Comparison of ENCODE assay signal across 18 cellular contexts in the genomic region with DNA sequence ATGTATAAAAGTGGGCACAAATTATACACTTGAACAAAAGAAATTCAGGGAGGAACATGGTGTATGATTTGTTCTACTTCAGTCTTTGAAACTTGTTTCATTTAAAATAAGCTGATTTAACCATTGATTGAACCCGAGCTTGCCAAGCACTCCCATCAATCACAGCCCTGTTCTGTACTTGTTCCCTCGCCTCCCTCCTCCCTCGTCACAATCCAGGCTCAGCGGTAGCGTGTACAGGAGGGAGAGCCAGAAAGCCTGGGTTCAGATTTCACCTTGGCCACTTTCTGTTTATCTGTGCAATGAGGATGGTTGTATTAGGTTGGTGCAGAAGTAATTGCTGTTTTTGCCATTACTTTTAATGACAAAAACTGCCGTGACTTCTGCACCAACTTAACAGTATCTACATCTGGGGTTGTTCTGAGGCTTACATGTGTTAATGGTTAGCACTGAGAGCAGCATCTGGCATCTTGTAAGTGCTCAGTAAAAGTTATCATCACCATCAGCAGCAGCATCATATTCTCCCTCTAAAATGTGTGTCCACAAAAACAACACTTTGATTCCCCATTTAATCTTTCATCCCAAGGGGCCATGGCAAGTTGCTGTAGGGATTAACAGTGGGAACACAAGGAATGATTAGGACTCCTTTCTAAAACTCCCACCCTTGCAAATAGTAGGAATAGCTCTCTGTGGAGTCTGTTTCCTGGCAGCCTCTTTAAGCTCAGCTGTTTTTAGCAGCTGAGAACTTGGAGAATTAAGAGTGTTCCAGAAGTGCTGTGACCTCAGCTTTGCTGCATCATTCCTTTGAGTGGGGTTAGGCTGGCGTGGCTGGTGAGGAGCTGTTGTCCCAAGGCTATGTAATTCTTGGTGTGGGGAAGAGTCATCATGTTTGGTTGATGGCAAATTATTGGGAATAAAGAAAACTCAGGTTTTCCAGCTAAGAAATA. TPM values are rescaled to one million over a fixed set of nuclear protein-coding genes. Genes with fewer than 3 reads are reported as not detected.
DNase-seq lines count a peak whose midpoint lies in the region; ATAC-seq and TF ChIP-seq lines count a peak whose summit lies in the region.
"Had no signal": no experiment of that assay in that cellular context is flagged by ENCODE, and none has a peak within 500 bp of the region (broad histone marks: within the 10 kb centered on the region; RNA-seq: fewer than 3 reads in every experiment).

No MANE protein-coding gene starts in this region.

- H3K9me3 ChIP-seq in heart left ventricle: no peaks in the 10 kb centered on the region
- no peaks in the 10 kb centered on the region for H3K9me3 ChIP-seq in left ventricle myocardium inferior (replicated peaks)
- H3K9me3 ChIP-seq: HAP-1, uterus had no signal

- H3K4me1 ChIP-seq in heart left ventricle (peaks cover 7 to 33% (median 23%) of the 10 kb centered on the region in 12 donors), left ventricle myocardium inferior (peaks cover 41% of the 10 kb centered on the region)

- no peak overlapping the region for H3K27ac ChIP-seq in heart left ventricle
- no peak overlapping the region for H3K27ac ChIP-seq in left ventricle myocardium inferior (replicated peaks)
- H3K27ac ChIP-seq in caudate nucleus (ENCODE audit: low read depth, low read length): peak overlapping the region; percentile 79
- peak overlapping the region; percentile 38 for H3K27ac ChIP-seq in layer of hippocampus (ENCODE audit: low read depth, low read length)
- H3K27ac ChIP-seq in temporal lobe (ENCODE audit: low read depth, low read length): peak overlapping the region; percentile 30
- H3K27ac ChIP-seq: uterus had no signal

- TF ChIP-seq CTCF in heart left ventricle (IDR thresholded peaks at IDR 0.05) (no peak), left ventricle myocardium inferior (IDR thresholded peaks at IDR 0.05; ENCODE audit: borderline replicate concordance) (no peak)

- ATAC-seq in heart left ventricle: peak; percentile 42 to 92 (median 87)
- ATAC-seq: natural killer cell treated with Interleukin-12 subunit alpha and Interleukin-12 subunit beta and Interleukin-15 and Interleukin-18, amount 100 ng/mL, for 72 hours had no signal

- WGBS in heart left ventricle, 4 donors: 37 to 55% (median 45%) methylated on average over 7 of the region's 7 CpGs

- H3K4me3 ChIP-seq in heart left ventricle (no peak overlapping the region), left ventricle myocardium inferior (no peak overlapping the region)
- H3K4me3 ChIP-seq: HAP-1, uterus had no signal

- intact Hi-C loops in heart left ventricle (cut with DNase I) (loop anchor here in 1 of 10 donors (10.0 kb wide), 1 partner anchor 52 kb away; no protein-coding TSS in a partner anchor), left ventricle myocardium inferior (cut with micrococcal nuclease) (no loop called here)

- peaks cover 25 to 60% (median 36%) of the 10 kb centered on the region in 9 donors for H3K27me3 ChIP-seq in heart left ventricle
- peaks cover 80% of the 10 kb centered on the region for H3K27me3 ChIP-seq in left ventricle myocardium inferior (ENCODE audit: low read depth)
- H3K27me3 ChIP-seq in layer of hippocampus (ENCODE audit: control insufficient read depth, insufficient read depth, low read length): peaks cover 23% of the 10 kb centered on the region

- no peak for TF ChIP-seq POLR2A in heart left ventricle (IDR thresholded peaks at IDR 0.05)

- DNase-seq in heart left ventricle: peak in 3 of 5 donors; percentile 26 to 61 (median 43)
- DNase-seq in left ventricle myocardium inferior: no peak
- peak in 22 of 61 donors; percentile 14 to 80 (median 38) for DNase-seq in caudate nucleus (lab: John Stamatoyannopoulos, UW)
- no peak for DNase-seq in NCI-H1930 (lab: John Stamatoyannopoulos, UW)
- no peak for DNase-seq in RKO (ENCODE audit: low spot score)
- no peak for DNase-seq in HPDE6-E6E7 (ENCODE audit: extremely low spot score)
- DNase-seq: activated CD8-positive, alpha-beta memory T cell treated with anti-CD3 and anti-CD28 coated beads, Interleukin-2, amount 50 U/mL, for 4 hours; activated effector memory CD4-positive, alpha-beta T cell treated with anti-CD3 and anti-CD28 coated beads, Interleukin-2, amount 50 U/mL, for 16 hours; NCI-H1417 treated with DMSO at 0.1 percent for 48 hours; NCI-H446 treated with DMSO at 0.1 percent for 48 hours; uterus had no signal

- H3K36me3 ChIP-seq in heart left ventricle: no peaks in the 10 kb centered on the region
- H3K36me3 ChIP-seq in left ventricle myocardium inferior: no peaks in the 10 kb centered on the region
- H3K36me3 ChIP-seq: HAP-1, uterus had no signal

RNA-seq across cellular contexts. Expression of gene DPYSL5, which starts 4.7 kb away (rescaled TPM):
- under 1 TPM in 2 of 9 donors, not detected in 7; 0.06 to 0.13 TPM for total RNA-seq in heart left ventricle
- polyA plus RNA-seq in heart left ventricle: not detected
- total RNA-seq in left ventricle myocardium inferior: not detected
- 151 TPM for total RNA-seq in temporal lobe
- total RNA-seq: lung microvascular endothelial cell; natural killer cell treated with Interleukin-12 subunit alpha and Interleukin-12 subunit beta and Interleukin-15 and Interleukin-18, amount 100 ng/mL, for 72 hours; OCI-LY7; renal cortical epithelial cell had no signal

Comparison
In these comparisons a context has a peak if more than half of its experiments do, and no peak if none do; other contexts are left out.
1. DNase-seq: peak in heart left ventricle (3 of 5); none in left ventricle myocardium inferior (single experiment), NCI-H1930 (0 of 2), RKO (single experiment) and HPDE6-E6E7 (single experiment).
2. H3K27ac ChIP-seq: peak in caudate nucleus (single experiment), layer of hippocampus (single experiment) and temporal lobe (single experiment); none in heart left ventricle (0 of 12) and left ventricle myocardium inferior (single experiment).
3. RNA of gene DPYSL5, which starts 4.7 kb away (total RNA-seq): 151 TPM in temporal lobe (single experiment); 0.06 to 0.13 TPM in heart left ventricle and not detected in left ventricle myocardium inferior (single experiment); every median in the first group is over 100 times any median in the second.